In the genomic region with DNA sequence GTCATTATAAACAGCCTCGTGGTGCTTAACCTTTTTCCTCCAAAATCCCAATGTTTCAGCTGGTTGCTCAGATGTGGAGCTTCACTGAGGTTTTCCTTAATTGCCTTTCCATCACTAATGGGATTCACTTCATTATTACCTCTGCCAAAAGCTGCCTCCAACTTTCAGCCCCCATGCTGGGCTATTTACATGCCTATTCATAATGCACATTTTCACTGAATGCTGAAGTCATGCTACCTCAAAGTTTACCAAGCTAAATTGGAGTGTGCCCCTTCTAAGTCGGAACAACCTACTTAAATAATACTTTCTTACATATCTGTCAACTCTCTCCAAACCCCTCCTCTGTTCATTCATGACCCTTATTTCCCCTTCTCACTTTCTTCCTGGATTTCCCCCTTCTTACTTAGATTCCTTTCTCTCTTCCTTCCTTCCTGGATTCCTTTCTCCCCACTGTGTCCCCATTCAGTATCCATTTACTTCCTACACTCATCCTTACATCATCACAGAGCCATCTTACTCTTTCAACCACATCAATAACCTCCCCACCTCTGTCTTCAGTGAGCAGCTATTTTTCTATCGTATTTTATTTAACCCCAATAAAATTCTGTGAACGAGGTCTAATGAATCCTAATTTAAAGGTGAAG, we compare ENCODE assay signal across 22 cellular contexts.
DNase-seq lines count a peak whose midpoint lies in the region; FAIRE-seq and TF ChIP-seq lines count a peak whose summit lies in the region.
"Had no signal": no experiment of that assay in that cellular context is flagged by ENCODE, and none has a peak within 500 bp of the region (broad histone marks: within the 10 kb centered on the region; RNA-seq: fewer than 3 reads in every experiment).

No MANE protein-coding gene starts in this region.

- no peaks in the 10 kb centered on the region for H3K79me2 ChIP-seq in astrocyte (ENCODE audit: insufficient read depth, low read length)

- no peak for TF ChIP-seq CTCF in astrocyte (IDR thresholded peaks at IDR 0.05; ENCODE audit: insufficient read depth, low read depth, low read length)

- H3K9me3 ChIP-seq in astrocyte (ENCODE audit: insufficient read depth, low read depth, low read length) (no peaks in the 10 kb centered on the region), iPS-20b (ENCODE audit: insufficient read depth, low read depth, low read length) (no peaks in the 10 kb centered on the region)
- H3K9me3 ChIP-seq: A549, Peyer's patch had no signal

- peak overlapping the region; percentile 18 for H3K4me2 ChIP-seq in astrocyte (ENCODE audit: low read length)
- H3K4me2 ChIP-seq: A549 had no signal

- peaks cover 20% of the 10 kb centered on the region for H3K4me1 Mint-ChIP-seq in astrocyte (ENCODE audit: low read depth, unreplicated experiment)
- H3K4me1 Mint-ChIP-seq: CD4-positive, CD25-positive, alpha-beta regulatory T cell had no signal

- no peak overlapping the region for H3K27ac ChIP-seq in astrocyte (ENCODE audit: low read depth, low read length)
- H3K27ac ChIP-seq in iPS-20b (ENCODE audit: low read length) = no peak overlapping the region
- H3K27ac ChIP-seq: A549, Peyer's patch had no signal

- peaks cover 6% of the 10 kb centered on the region for H3K9me3 Mint-ChIP-seq in astrocyte (ENCODE audit: unreplicated experiment)

- H3K27me3 Mint-ChIP-seq in astrocyte (ENCODE audit: low read depth, unreplicated experiment) = peaks cover 4% of the 10 kb centered on the region
- H3K27me3 Mint-ChIP-seq: CD4-positive, CD25-positive, alpha-beta regulatory T cell had no signal

- H3K27ac Mint-ChIP-seq in astrocyte (ENCODE audit: unreplicated experiment) = no peak overlapping the region
- H3K27ac Mint-ChIP-seq: CD4-positive, CD25-positive, alpha-beta regulatory T cell had no signal

- no peaks in the 10 kb centered on the region for H4K20me1 ChIP-seq in astrocyte (ENCODE audit: insufficient read depth, low read length)

- H3K36me3 ChIP-seq in astrocyte (ENCODE audit: insufficient read depth, low read length) = no peaks in the 10 kb centered on the region
- H3K36me3 ChIP-seq in iPS-20b (ENCODE audit: insufficient read depth, low read depth, low read length) = no peaks in the 10 kb centered on the region
- H3K36me3 ChIP-seq: Peyer's patch had no signal

- H3K9ac ChIP-seq in astrocyte (ENCODE audit: low read length) (no peak overlapping the region), iPS-20b (ENCODE audit: low read depth, low read length) (no peak overlapping the region)

- H3K27me3 ChIP-seq in astrocyte (ENCODE audit: insufficient read depth, low read length) (no peaks in the 10 kb centered on the region), iPS-20b (ENCODE audit: insufficient read depth, low read length) (no peaks in the 10 kb centered on the region; the same call in 1 of the 2 replicates)
- H3K27me3 ChIP-seq: Peyer's patch had no signal

- H3K4me3 ChIP-seq in astrocyte (ENCODE audit: insufficient read depth, low read depth, low read length) (no peak overlapping the region), iPS-20b (ENCODE audit: low read length) (peak overlapping the region; percentile 21; the same call in 1 of the 2 replicates)
- H3K4me3 ChIP-seq: A549, Peyer's patch had no signal

- no peaks in the 10 kb centered on the region for H3K36me3 Mint-ChIP-seq in astrocyte (ENCODE audit: low read depth, unreplicated experiment)
- H3K36me3 Mint-ChIP-seq: CD4-positive, CD25-positive, alpha-beta regulatory T cell had no signal

- no peak overlapping the region for H2AFZ ChIP-seq in astrocyte (ENCODE audit: low read depth, low read length)

- H3K4me3 Mint-ChIP-seq in astrocyte (ENCODE audit: unreplicated experiment) = no peak overlapping the region
- H3K4me3 Mint-ChIP-seq: CD4-positive, CD25-positive, alpha-beta regulatory T cell had no signal

- FAIRE-seq in astrocyte (lab: Jason Lieb, UNC) = no peak
- FAIRE-seq: A549, GM12891 had no signal

- DNase-seq in HT1080 (ENCODE audit: low read depth) = peak; percentile 42
- no peak for DNase-seq in astrocyte (ENCODE audit: low read depth)
- no peak for DNase-seq in NCI-H774 (lab: John Stamatoyannopoulos, UW)
- no peak for DNase-seq in OCI-M1 (lab: John Stamatoyannopoulos, UW)
- no peak for DNase-seq in superior temporal gyrus (ENCODE audit: extremely low spot score)
- no peak for DNase-seq in activated CD4-positive, alpha-beta T cell treated with anti-CD3 and anti-CD28 coated beads for 48 hours
- DNase-seq: CD4-positive, CD25-positive, alpha-beta regulatory T cell; COR-L47; DMS 273 treated with DMSO at 0.1 percent for 48 hours; HCEC 1CT; Karpas-422; NCI-H1417; NCI-H1694 treated with DMSO at 0.1 percent for 48 hours; NCI-H2107; NCI-H2227 treated with DMSO at 0.1 percent for 48 hours; NCI-H510A; NCI-H748 treated with DMSO at 0.1 percent for 48 hours; NK-92 treated with Interleukin-12 subunit alpha and Interleukin-12 subunit beta, amount 100 ng/mL, for 24 hours; Peyer's patch had no signal

- peaks cover 9% of the 10 kb centered on the region for H3K4me1 ChIP-seq in astrocyte (ENCODE audit: insufficient read depth, low read length)
- H3K4me1 ChIP-seq in iPS-20b (ENCODE audit: insufficient read depth, low read length) = peaks cover 15% of the 10 kb centered on the region
- H3K4me1 ChIP-seq: A549, Peyer's patch had no signal
